1 cellular context compared by ENCODE assay signal in genomic region chr3:138941259-138941885, GRCh38.
A peak's percentile ranks its signal among the peaks of the same experiment; 100 is the strongest.
TF ChIP-seq lines count a peak whose summit lies in the region.

No MANE protein-coding gene starts in this region.

TF ChIP-seq in HepG2, 621 proteins besides CTCF, POLR2A, EP300 and RAD21 (continued from another document and continues in another):
- TF ChIP-seq THRA (CRISPR knock-in tag; IDR thresholded peaks at IDR 0.05; ENCODE audit: borderline replicate concordance) (no peak), PAWR (CRISPR knock-in tag; IDR thresholded peaks at IDR 0.05; ENCODE audit: borderline replicate concordance) (no peak), XRCC5 (optimal IDR thresholded peaks at IDR 0.05; ENCODE audit: low read length) (peak; percentile 74), NFKBIZ (CRISPR knock-in tag; IDR thresholded peaks at IDR 0.05) (no peak), ZNF281 (CRISPR knock-in tag; IDR thresholded peaks at IDR 0.05; ENCODE audit: borderline replicate concordance) (no peak), DRAP1 (CRISPR knock-in tag; IDR thresholded peaks at IDR 0.05) (no peak), ZBTB10 (CRISPR knock-in tag; IDR thresholded peaks at IDR 0.05; ENCODE audit: borderline replicate concordance) (no peak), NFAT5 (CRISPR knock-in tag; IDR thresholded peaks at IDR 0.05) (no peak), ZNF362 (CRISPR knock-in tag; IDR thresholded peaks at IDR 0.05; ENCODE audit: borderline replicate concordance) (no peak), CENPX (CRISPR knock-in tag; IDR thresholded peaks at IDR 0.05) (no peak), TBL1XR1 (IDR thresholded peaks at IDR 0.05; ENCODE audit: borderline replicate concordance, low read length, partially characterized antibody) (no peak), ZNF432 (CRISPR knock-in tag; IDR thresholded peaks at IDR 0.05; ENCODE audit: borderline replicate concordance) (no peak), ZNF589 (CRISPR knock-in tag; conservative IDR thresholded peaks at IDR 0.05) (no peak), IKZF4 (CRISPR knock-in tag; IDR thresholded peaks at IDR 0.05; ENCODE audit: borderline replicate concordance, low read depth, not compliant biosample characterization) (no peak), ZFX (CRISPR knock-in tag; IDR thresholded peaks at IDR 0.05; ENCODE audit: low read depth) (no peak), CREM (IDR thresholded peaks at IDR 0.05) (no peak), CREM (CRISPR knock-in tag; IDR thresholded peaks at IDR 0.05) (no peak), IRF9 (CRISPR knock-in tag; IDR thresholded peaks at IDR 0.05; ENCODE audit: borderline replicate concordance) (no peak), PRDM15 (CRISPR knock-in tag; IDR thresholded peaks at IDR 0.05) (peak; percentile 84), ZHX1 (CRISPR knock-in tag; IDR thresholded peaks at IDR 0.05; ENCODE audit: low read depth) (no peak), MAFG (CRISPR knock-in tag; IDR thresholded peaks at IDR 0.05) (no peak), ZNF12 (CRISPR knock-in tag; IDR thresholded peaks at IDR 0.05) (no peak), ZNF616 (CRISPR knock-in tag; IDR thresholded peaks at IDR 0.05; ENCODE audit: low read depth) (no peak), TRIM22 (IDR thresholded peaks at IDR 0.05) (no peak), HMG20B (CRISPR knock-in tag; conservative IDR thresholded peaks at IDR 0.05) (no peak), SMC3 (IDR thresholded peaks at IDR 0.05; ENCODE audit: low read length) (peak; percentile 56; the same call in 1 of the 2 replicates)
